In the genomic region with DNA sequence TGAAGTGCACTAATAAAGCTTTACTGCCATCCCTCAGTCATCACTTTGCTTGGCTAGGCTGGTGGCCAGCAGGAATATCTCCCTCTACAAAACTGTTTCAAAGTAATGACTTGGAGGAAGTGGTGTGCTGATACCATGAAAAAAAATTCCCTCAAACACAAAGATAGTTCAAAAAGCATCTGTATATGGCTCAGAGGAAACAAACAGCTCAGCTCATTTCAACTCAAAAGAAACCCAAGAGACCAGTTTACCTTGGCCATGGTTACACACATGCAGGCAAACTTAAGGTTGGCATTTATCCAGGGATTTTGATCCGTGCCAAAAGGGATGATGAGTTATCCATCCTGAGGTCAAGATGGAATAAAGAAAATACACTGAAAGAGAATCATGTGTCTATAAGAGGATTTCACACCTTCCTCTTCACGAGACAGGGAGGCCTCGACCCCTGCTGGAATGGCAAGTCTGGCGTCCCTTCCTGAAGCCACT, we compare ENCODE assay signal across 8 cellular contexts. TPM values are rescaled to one million over a fixed set of nuclear protein-coding genes. Genes with fewer than 3 reads are reported as not detected.
DNase-seq lines count a peak whose midpoint lies in the region; ATAC-seq, FAIRE-seq and TF ChIP-seq lines count a peak whose summit lies in the region.

No MANE protein-coding gene starts in this region.

- no peaks in the 10 kb centered on the region for H3K36me3 ChIP-seq in ACC112 (ENCODE audit: insufficient read depth, low read length)

- peaks cover 65% of the 10 kb centered on the region for H3K36me3 Mint-ChIP-seq in activated CD8-positive, alpha-beta T cell treated with anti-CD3 and anti-CD28 coated beads for 36 hours (ENCODE audit: low read depth)

- no peak for TF ChIP-seq CTCF in activated CD8-positive, alpha-beta T cell treated with anti-CD3 and anti-CD28 coated beads for 36 hours (IDR thresholded peaks at IDR 0.05)

- CTCF ChIA-PET in activated CD8-positive, alpha-beta T cell treated with anti-CD3 and anti-CD28 coated beads for 36 hours (lab: Charles Lee): interaction anchor here (0.8 to 4.1 kb wide), 11 partner anchors 10 to 153 kb away, joined by 3 to 24 read pairs (median 3); no protein-coding TSS in a partner anchor

- H3K27ac ChIP-seq in ACC112 (ENCODE audit: low read depth, low read length): peak overlapping the region; percentile 94

- peaks cover 86% of the 10 kb centered on the region for H3K4me1 Mint-ChIP-seq in activated CD8-positive, alpha-beta T cell treated with anti-CD3 and anti-CD28 coated beads for 36 hours (ENCODE audit: low read depth)

- H3K4me3 ChIP-seq in ACC112 (ENCODE audit: low read depth, low read length): no peak overlapping the region; the same call in 1 of the 2 replicates

- ATAC-seq in activated CD8-positive, alpha-beta T cell treated with anti-CD3 and anti-CD28 coated beads for 36 hours: peak; percentile 41
- peak; percentile 68 for ATAC-seq in left ventricle myocardium superior

- no peak for DNase-seq in H54 (ENCODE audit: insufficient read length, low spot score)
- no peak for DNase-seq in activated CD8-positive, alpha-beta T cell treated with anti-CD3 and anti-CD28 coated beads for 36 hours
- no peak for DNase-seq in left ventricle myocardium superior
- no peak for DNase-seq in NCI-H1048 (lab: John Stamatoyannopoulos, UW)
- no peak for DNase-seq in activated CD8-positive, alpha-beta memory T cell treated with anti-CD3 and anti-CD28 coated beads for 24 hours
- DNase-seq in NK-92 (lab: John Stamatoyannopoulos, UW; ENCODE audit: unreplicated experiment): no peak
- no peak for DNase-seq in DMS53 treated with DMSO at 0.1 percent for 48 hours (lab: John Stamatoyannopoulos, UW; ENCODE audit: unreplicated experiment)

- H3K4me3 Mint-ChIP-seq in activated CD8-positive, alpha-beta T cell treated with anti-CD3 and anti-CD28 coated beads for 36 hours: peak overlapping the region; percentile 11

- TF ChIP-seq POLR2A in H54 (IDR thresholded peaks at IDR 0.05; ENCODE audit: low read depth, low read length): no peak

- H3K27me3 ChIP-seq in ACC112 (ENCODE audit: insufficient read depth, low read length): no peaks in the 10 kb centered on the region

- peaks cover 46% of the 10 kb centered on the region for H3K4me1 ChIP-seq in ACC112 (ENCODE audit: control insufficient read depth, insufficient read depth, low read length, unreplicated experiment)

- peaks cover 3% of the 10 kb centered on the region for H3K79me2 ChIP-seq in ACC112 (ENCODE audit: control insufficient read depth, insufficient read depth, low read length, unreplicated experiment)

- no peaks in the 10 kb centered on the region for H3K9me3 Mint-ChIP-seq in activated CD8-positive, alpha-beta T cell treated with anti-CD3 and anti-CD28 coated beads for 36 hours

- H2AFZ ChIP-seq in ACC112 (ENCODE audit: low read length, unreplicated experiment): no peak overlapping the region

- peak overlapping the region; percentile 93 for H3K27ac Mint-ChIP-seq in activated CD8-positive, alpha-beta T cell treated with anti-CD3 and anti-CD28 coated beads for 36 hours

- POLR2A ChIA-PET in activated CD8-positive, alpha-beta T cell treated with anti-CD3 and anti-CD28 coated beads for 36 hours (lab: Charles Lee): interaction anchor here (1.3 to 20.8 kb wide), 4 partner anchors 8 to 62 kb away, joined by 3 to 283 read pairs (median 91); a partner anchor contains a TSS

- no peaks in the 10 kb centered on the region for H3K27me3 Mint-ChIP-seq in activated CD8-positive, alpha-beta T cell treated with anti-CD3 and anti-CD28 coated beads for 36 hours

- FAIRE-seq in H54 (lab: Jason Lieb, UNC): peak; percentile 36

- intact Hi-C loops in activated CD8-positive, alpha-beta T cell treated with anti-CD3 and anti-CD28 coated beads for 36 hours (cut with micrococcal nuclease): loop anchor here (2.0 kb wide), 1 partner anchor 15 kb away; no protein-coding TSS in a partner anchor
- intact Hi-C loops in left ventricle myocardium superior (cut with micrococcal nuclease): no loop called here

RNA-seq across cellular contexts. Expression of a gene that starts 18.4 kb away (rescaled TPM):
- total RNA-seq in activated CD8-positive, alpha-beta T cell treated with anti-CD3 and anti-CD28 coated beads for 36 hours: 100 to 1,000 TPM; 361 to 365 TPM
- total RNA-seq in left ventricle myocardium superior: 15.2 TPM

Comparison
In these comparisons a context has a peak if more than half of its experiments do, and no peak if none do; other contexts are left out.
1. RNA of a gene that starts 18.4 kb away (total RNA-seq): 361 to 365 TPM in activated CD8-positive, alpha-beta T cell treated with anti-CD3 and anti-CD28 coated beads for 36 hours; 15.2 TPM in left ventricle myocardium superior (single experiment); every median in the first group is over 10 times any median in the second.